1 cellular context compared by ENCODE assay signal in genomic region chr1:58841455-58841854, GRCh38.
A peak's percentile ranks its signal among the peaks of the same experiment; 100 is the strongest.
TF ChIP-seq lines count a peak whose summit lies in the region.

No MANE protein-coding gene starts in this region.

TF ChIP-seq in K562, 482 proteins besides CTCF, POLR2A, EP300 and RAD21 (continued from another document and continues in another):
- peak; percentile 41 for TF ChIP-seq MGA (IDR thresholded peaks at IDR 0.05)
- no peak for TF ChIP-seq PHB2 (IDR thresholded peaks at IDR 0.05; ENCODE audit: low read depth)
- TF ChIP-seq ZNF511 (CRISPR knock-in tag; IDR thresholded peaks at IDR 0.05): no peak
- no peak for TF ChIP-seq ZFP30 (CRISPR knock-in tag; IDR thresholded peaks at IDR 0.05; ENCODE audit: borderline replicate concordance)
- TF ChIP-seq KLF6 (CRISPR knock-in tag; IDR thresholded peaks at IDR 0.05; ENCODE audit: borderline replicate concordance): no peak
- TF ChIP-seq ZBTB8A (IDR thresholded peaks at IDR 0.05; ENCODE audit: partially characterized antibody): no peak
- TF ChIP-seq BCOR (IDR thresholded peaks at IDR 0.05): no peak
- no peak for TF ChIP-seq MCM2 (IDR thresholded peaks at IDR 0.05; ENCODE audit: low read depth)
- no peak for TF ChIP-seq NFIX (CRISPR knock-in tag; IDR thresholded peaks at IDR 0.05; ENCODE audit: low read depth)
- no peak for TF ChIP-seq UBTF (IDR thresholded peaks at IDR 0.05; ENCODE audit: borderline replicate concordance in 1 of 2, low read depth in 2 of 2, low read length in 2 of 2)
- TF ChIP-seq E2F5 (CRISPR knock-in tag; IDR thresholded peaks at IDR 0.05): no peak
- no peak for TF ChIP-seq NONO (IDR thresholded peaks at IDR 0.05; ENCODE audit: low read depth in 2 of 2, low read length in 1 of 2)
- TF ChIP-seq EP400 (IDR thresholded peaks at IDR 0.05): 0 out of 2 replicates have a peak, but pooled peaks have one; percentile 31
- no peak for TF ChIP-seq ZNF395 (CRISPR knock-in tag; IDR thresholded peaks at IDR 0.05)
- no peak for TF ChIP-seq DNMT1 (IDR thresholded peaks at IDR 0.05)
- TF ChIP-seq CSDE1 (IDR thresholded peaks at IDR 0.05): no peak
- no peak for TF ChIP-seq POLR2AphosphoS2 (IDR thresholded peaks at IDR 0.05; ENCODE audit: low read length)
- peak; percentile 67; the same call in 1 of the 2 replicates for TF ChIP-seq ZNF589 (CRISPR knock-in tag; IDR thresholded peaks at IDR 0.05; ENCODE audit: low read depth)
- TF ChIP-seq NR2F6 (CRISPR knock-in tag; IDR thresholded peaks at IDR 0.05): no peak
- peak; percentile 95 for TF ChIP-seq BHLHE40 (IDR thresholded peaks at IDR 0.05; ENCODE audit: low read length)
- TF ChIP-seq HMG20B (CRISPR knock-in tag; IDR thresholded peaks at IDR 0.05): no peak
- TF ChIP-seq SAFB2 (IDR thresholded peaks at IDR 0.05; ENCODE audit: borderline replicate concordance, low read depth, low read length, severe bottlenecking): no peak
- TF ChIP-seq ZNF311 (CRISPR knock-in tag; IDR thresholded peaks at IDR 0.05): no peak
- no peak for TF ChIP-seq ZNF318 (IDR thresholded peaks at IDR 0.05; ENCODE audit: borderline replicate concordance in 1 of 2, low read depth in 1 of 2)
- no peak for TF ChIP-seq PHF8 (IDR thresholded peaks at IDR 0.05; ENCODE audit: borderline replicate concordance, low read length)
- TF ChIP-seq RNF219 (CRISPR knock-in tag; IDR thresholded peaks at IDR 0.05): no peak
- no peak for TF ChIP-seq RB1 (IDR thresholded peaks at IDR 0.05; ENCODE audit: low read depth)
